ENCODE assay signal across 16 cellular contexts in the genomic region with DNA sequence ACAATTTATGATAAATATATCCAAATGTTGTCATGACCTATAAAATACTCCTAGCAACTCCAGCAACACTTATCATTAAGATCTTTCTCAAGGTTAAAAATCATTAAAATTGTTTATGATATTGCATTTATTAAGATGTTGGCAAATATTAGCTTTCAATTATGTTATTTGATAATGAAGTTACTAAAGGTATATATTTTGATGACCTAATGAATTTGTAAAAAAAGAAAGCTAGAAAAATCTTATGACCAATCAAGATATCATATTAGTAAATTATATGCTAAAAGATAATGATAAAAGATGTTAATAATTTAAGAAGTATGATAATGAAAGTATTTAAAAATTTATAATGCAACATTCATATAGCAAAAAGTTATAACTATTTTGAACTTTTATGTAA.
DNase-seq lines count a peak whose midpoint lies in the region; ATAC-seq, FAIRE-seq and TF ChIP-seq lines count a peak whose summit lies in the region.
"Had no signal": no experiment of that assay in that cellular context is flagged by ENCODE, and none has a peak within 500 bp of the region (broad histone marks: within the 10 kb centered on the region; RNA-seq: fewer than 3 reads in every experiment).

No MANE protein-coding gene starts in this region.

- H3K79me1 ChIP-seq in IMR-90 (ENCODE audit: low read depth in 1 of 2, low read length in 2 of 2), result no peaks in the 10 kb centered on the region

- no peak overlapping the region for H2AK5ac ChIP-seq in IMR-90 (ENCODE audit: low read depth, low read length)

- H2AFZ ChIP-seq in IMR-90 (replicated peaks; ENCODE audit: low read length, poor library complexity), result no peak overlapping the region
- H2AFZ ChIP-seq: GM23248 had no signal

- H3K14ac ChIP-seq in IMR-90 (replicated peaks; ENCODE audit: low read depth, low read length), result no peak overlapping the region

- no peak overlapping the region for H4K91ac ChIP-seq in IMR-90 (ENCODE audit: insufficient read depth, low read depth, low read length)

- H3K9me1 ChIP-seq in IMR-90 (ENCODE audit: insufficient read depth, low read length), result no peaks in the 10 kb centered on the region

- no peak overlapping the region for H2BK120ac ChIP-seq in IMR-90 (ENCODE audit: low read depth, low read length)

- no peak overlapping the region for H4K5ac ChIP-seq in IMR-90 (ENCODE audit: low read depth, low read length)

- H3K18ac ChIP-seq in IMR-90 (ENCODE audit: low read depth, low read length), result no peak overlapping the region

- TF ChIP-seq RAD21 in IMR-90 (IDR thresholded peaks at IDR 0.05; ENCODE audit: low read length), result no peak

- H3K9ac ChIP-seq in IMR-90 (ENCODE audit: low read depth, low read length), result no peak overlapping the region
- H3K9ac ChIP-seq: GM23248 had no signal

- no peak overlapping the region for H3K4ac ChIP-seq in IMR-90 (ENCODE audit: low read depth, low read length)

- no peak overlapping the region for H3K4me2 ChIP-seq in IMR-90 (ENCODE audit: low read depth, low read length)

- dilution Hi-C loops in IMR-90 (cut with HindIII; ENCODE audit: low sequenced_read_pairs, unreplicated experiment), result no loop called here

- in situ Hi-C loops in IMR-90 (cut with MboI; ENCODE audit: low sequenced_read_pairs), result no loop called here

- no peaks in the 10 kb centered on the region for H4K20me1 ChIP-seq in IMR-90 (ENCODE audit: insufficient read depth, low read length)

- TF ChIP-seq CTCF in IMR-90 (conservative IDR thresholded peaks at IDR 0.05; ENCODE audit: low read depth, low read length) (no peak), pancreas (IDR thresholded peaks at IDR 0.05) (no peak)

- H3K4me1 ChIP-seq in IMR-90 (ENCODE audit: control insufficient read depth, insufficient read depth, low read length), result no peaks in the 10 kb centered on the region
- H3K4me1 ChIP-seq in pancreas, result no peaks in the 10 kb centered on the region

- CTCF ChIA-PET in IMR-90 (lab: Yijun Ruan, JAX), result no interaction called here

- no peak overlapping the region for H3K56ac ChIP-seq in IMR-90 (ENCODE audit: extremely low read depth, insufficient read depth, low read length)

- H3K9me3 ChIP-seq in IMR-90 (ENCODE audit: control insufficient read depth, insufficient read depth, low read length) (no peaks in the 10 kb centered on the region; the same call in 1 of the 2 replicates), pancreas (no peaks in the 10 kb centered on the region)

- H3K4me3 ChIP-seq in IMR-90 (ENCODE audit: insufficient read depth, low read depth, low read length), result no peak overlapping the region
- no peak overlapping the region for H3K4me3 ChIP-seq in pancreas
- H3K4me3 ChIP-seq: GM23248 had no signal

- ATAC-seq in IMR-90 (ENCODE audit: low read depth), result no peak
- ATAC-seq in pancreas, result no peak
- no peak for ATAC-seq in GM18517 (IDR thresholded peaks at IDR 0.05; ENCODE audit: unreplicated experiment)
- ATAC-seq in GM18907 (IDR thresholded peaks at IDR 0.05; ENCODE audit: unreplicated experiment), result no peak

- no peak overlapping the region for H2AK9ac ChIP-seq in IMR-90 (replicated peaks; ENCODE audit: low read depth, low read length, poor library complexity)

- no peak overlapping the region for H4K8ac ChIP-seq in IMR-90 (ENCODE audit: low read depth in 2 of 2, low read length in 2 of 2)

- no peaks in the 10 kb centered on the region for H3K36me3 ChIP-seq in IMR-90 (ENCODE audit: control insufficient read depth, insufficient read depth, low read length)
- no peaks in the 10 kb centered on the region for H3K36me3 ChIP-seq in pancreas

- no TSS peak for BruUV-seq in IMR-90 (replicated peaks; lab: Mats Ljungman, UMichigan)

- H2BK15ac ChIP-seq in IMR-90 (ENCODE audit: low read depth, low read length), result no peak overlapping the region

- FAIRE-seq in A204.1 (lab: Jason Lieb, UNC), result peak; percentile 90
- FAIRE-seq in colon (lab: Jason Lieb, UNC), result peak; percentile 88
- peak; percentile 70 for FAIRE-seq in pancreas (lab: Jason Lieb, UNC)
- FAIRE-seq: GM12891 had no signal

- POLR2A ChIA-PET in IMR-90 (lab: Charles Lee; ENCODE audit: unreplicated experiment), result interaction anchor here (0.5 kb wide), 1 partner anchor 921 kb away, joined by 3 read pairs; no protein-coding TSS in a partner anchor

- no peak overlapping the region for H2BK5ac ChIP-seq in IMR-90 (ENCODE audit: low read depth, low read length, poor library complexity, severe bottlenecking)

- H2BK20ac ChIP-seq in IMR-90 (ENCODE audit: low read depth, low read length), result no peak overlapping the region

- no peak for TF ChIP-seq POLR2A in IMR-90 (IDR thresholded peaks at IDR 0.05; ENCODE audit: low read depth, low read length)

- no peak overlapping the region for H3K27ac ChIP-seq in IMR-90 (ENCODE audit: insufficient read depth, low read length)
- no peak overlapping the region for H3K27ac ChIP-seq in pancreas
- H3K27ac ChIP-seq: GM23248 had no signal

- H3K27me3 ChIP-seq in IMR-90 (ENCODE audit: control insufficient read depth, insufficient read depth, low read length) (peaks cover 3% of the 10 kb centered on the region; the same call in 1 of the 2 replicates), pancreas (no peaks in the 10 kb centered on the region)

- intact Hi-C loops in IMR-90 (cut with micrococcal nuclease), result no loop called here
- intact Hi-C loops in pancreas (cut with DNase I), result no loop called here

- no peak overlapping the region for H3K23ac ChIP-seq in IMR-90 (ENCODE audit: low read depth, low read length)

- DNase-seq in IMR-90, result no peak
- no peak for DNase-seq in pancreas
- no peak for DNase-seq in GOT3 (lab: John Stamatoyannopoulos, UW)
- DNase-seq: 8988T; C1 segment of cervical spinal cord; Calu3; CD4-positive, alpha-beta T cell; DMS 273 treated with DMSO at 0.1 percent for 48 hours; DMS79; GM23248; H7 had no signal

TF ChIP-seq in IMR-90, 13 proteins besides CTCF, POLR2A, EP300 and RAD21:
- no peak for TF ChIP-seq CEBPB (IDR thresholded peaks at IDR 0.05; ENCODE audit: low read depth, low read length)
- TF ChIP-seq RCOR1 (IDR thresholded peaks at IDR 0.05; ENCODE audit: insufficient replicate concordance, low read length), result no peak
- TF ChIP-seq, protein P1, sequence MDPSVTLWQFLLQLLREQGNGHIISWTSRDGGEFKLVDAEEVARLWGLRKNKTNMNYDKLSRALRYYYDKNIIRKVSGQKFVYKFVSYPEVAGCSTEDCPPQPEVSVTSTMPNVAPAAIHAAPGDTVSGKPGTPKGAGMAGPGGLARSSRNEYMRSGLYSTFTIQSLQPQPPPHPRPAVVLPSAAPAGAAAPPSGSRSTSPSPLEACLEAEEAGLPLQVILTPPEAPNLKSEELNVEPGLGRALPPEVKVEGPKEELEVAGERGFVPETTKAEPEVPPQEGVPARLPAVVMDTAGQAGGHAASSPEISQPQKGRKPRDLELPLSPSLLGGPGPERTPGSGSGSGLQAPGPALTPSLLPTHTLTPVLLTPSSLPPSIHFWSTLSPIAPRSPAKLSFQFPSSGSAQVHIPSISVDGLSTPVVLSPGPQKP (IDR thresholded peaks at IDR 0.05; ENCODE audit: borderline replicate concordance, low read depth, low read length), result no peak
- 0 out of 2 replicates have a peak, but pooled peaks have one; percentile 14 for TF ChIP-seq MAFK (IDR thresholded peaks at IDR 0.05; ENCODE audit: low read depth, low read length)
- TF ChIP-seq FOS (IDR thresholded peaks at IDR 0.05; ENCODE audit: low read depth, low read length), result no peak
- TF ChIP-seq SMC3 (IDR thresholded peaks at IDR 0.05; ENCODE audit: low read depth, low read length), result no peak
- TF ChIP-seq MAZ (IDR thresholded peaks at IDR 0.05; ENCODE audit: borderline replicate concordance, low read depth, low read length), result no peak
- TF ChIP-seq MXI1 (IDR thresholded peaks at IDR 0.05; ENCODE audit: borderline replicate concordance, low read depth, low read length), result no peak
